Comparison of ENCODE assay signal across 19 cellular contexts in genomic region chr6:150499882-150500312, GRCh38.
DNase-seq lines count a peak whose midpoint lies in the region; FAIRE-seq and TF ChIP-seq lines count a peak whose summit lies in the region.
"Had no signal": no experiment of that assay in that cellular context is flagged by ENCODE, and none has a peak within 500 bp of the region (broad histone marks: within the 10 kb centered on the region; RNA-seq: fewer than 3 reads in every experiment).

No MANE protein-coding gene starts in this region.

- DNase-seq in HFF-Myc (ENCODE audit: extremely low read depth, low read depth) (peak; percentile 33), M059J (ENCODE audit: low read depth) (peak; percentile 41), amniotic epithelial cell (ENCODE audit: low read depth) (peak; percentile 68), mesenchymal stem cell (peak; percentile 3), RCC 7860 (ENCODE audit: low spot score) (no peak), NCI-H1417 (lab: John Stamatoyannopoulos, UW) (no peak), ACHN (no peak)
- DNase-seq in activated CD4-positive, alpha-beta memory T cell treated with anti-CD3 and anti-CD28 coated beads for 36 hours = no peak
- DNase-seq: DMS79, KG1, NCI-H1092, NCI-H146, NCI-H2081, NCI-H510A, NCI-H82, RPMI8226 had no signal

- no peak overlapping the region for H4K8ac ChIP-seq in mesenchymal stem cell (ENCODE audit: low read length)

- no peaks in the 10 kb centered on the region for H3K79me1 ChIP-seq in mesenchymal stem cell (replicated peaks; ENCODE audit: low read length, poor library complexity, severe bottlenecking)

- no peak overlapping the region for H3K4ac ChIP-seq in mesenchymal stem cell (ENCODE audit: low read depth in 1 of 2, low read length in 2 of 2)

- no peak for FAIRE-seq in RCC 7860 (lab: Jason Lieb, UNC)
- FAIRE-seq: H54 had no signal

- no peaks in the 10 kb centered on the region for H3K36me3 Mint-ChIP-seq in activated CD4-positive, alpha-beta memory T cell treated with anti-CD3 and anti-CD28 coated beads for 36 hours
- H3K36me3 Mint-ChIP-seq: CD14-positive monocyte had no signal

- no peak overlapping the region for H3K27ac Mint-ChIP-seq in activated CD4-positive, alpha-beta memory T cell treated with anti-CD3 and anti-CD28 coated beads for 36 hours
- H3K27ac Mint-ChIP-seq: CD14-positive monocyte; T-helper 1 cell treated with Interleukin-12 subunit alpha and Interleukin-12 subunit beta and Interleukin-4 antibody, amounts not matched to agents 30 μg/mL and 1 μg/mL, for 36 hours had no signal

- H2BK120ac ChIP-seq in mesenchymal stem cell (ENCODE audit: low read depth, low read length) = no peak overlapping the region

- H3K18ac ChIP-seq in mesenchymal stem cell (ENCODE audit: low read depth in 1 of 2, low read length in 2 of 2) = no peak overlapping the region

- POLR2A ChIA-PET in activated CD4-positive, alpha-beta memory T cell treated with anti-CD3 and anti-CD28 coated beads for 36 hours (lab: Charles Lee) = no interaction called here

- no peak overlapping the region for H3K9ac ChIP-seq in mesenchymal stem cell (ENCODE audit: low read length)

- CTCF ChIA-PET in activated CD4-positive, alpha-beta memory T cell treated with anti-CD3 and anti-CD28 coated beads for 36 hours (lab: Charles Lee) = no interaction called here

- H4K91ac ChIP-seq in mesenchymal stem cell (ENCODE audit: low read length) = no peak overlapping the region

- no peak overlapping the region for H3K27ac ChIP-seq in mesenchymal stem cell (ENCODE audit: low read length, poor library complexity, severe bottlenecking)

- no peak for TF ChIP-seq CTCF in HFF-Myc (IDR thresholded peaks at IDR 0.05; ENCODE audit: low read depth, low read length, missing control alignments)

- no peak overlapping the region for H2AFZ ChIP-seq in mesenchymal stem cell (ENCODE audit: low read depth, low read length)

- no peak overlapping the region for H2BK15ac ChIP-seq in mesenchymal stem cell (ENCODE audit: low read depth, poor library complexity, severe bottlenecking)

- H3K4me3 ChIP-seq in HFF-Myc (replicated peaks; ENCODE audit: low read depth, low read length) = no peak overlapping the region
- H3K4me3 ChIP-seq in mesenchymal stem cell (ENCODE audit: insufficient read depth in 1 of 2, low read depth in 1 of 2, low read length in 2 of 2) = no peak overlapping the region

- no peaks in the 10 kb centered on the region for H3K27me3 ChIP-seq in mesenchymal stem cell (ENCODE audit: control insufficient read depth in 1 of 2, insufficient read depth in 1 of 2, low read length in 2 of 2)

- H3K9me3 ChIP-seq in mesenchymal stem cell (ENCODE audit: control insufficient read depth, low read length) = no peaks in the 10 kb centered on the region

- H3K4me2 ChIP-seq in mesenchymal stem cell (ENCODE audit: low read length, poor library complexity, severe bottlenecking) = no peak overlapping the region

- H3K4me1 ChIP-seq in mesenchymal stem cell (ENCODE audit: control insufficient read depth, insufficient read depth, low read depth, low read length) = no peaks in the 10 kb centered on the region

- H3K36me3 ChIP-seq in mesenchymal stem cell (ENCODE audit: control insufficient read depth in 1 of 2, insufficient read depth in 2 of 2, low read depth in 1 of 2, low read length in 2 of 2) = no peaks in the 10 kb centered on the region

- no peak overlapping the region for H2BK12ac ChIP-seq in mesenchymal stem cell (ENCODE audit: low read length in 2 of 2)

- no peak overlapping the region for H2AK5ac ChIP-seq in mesenchymal stem cell (ENCODE audit: low read length, severe bottlenecking)

- no peaks in the 10 kb centered on the region for H3K9me3 Mint-ChIP-seq in activated CD4-positive, alpha-beta memory T cell treated with anti-CD3 and anti-CD28 coated beads for 36 hours
- H3K9me3 Mint-ChIP-seq: T-helper 1 cell treated with Interleukin-12 subunit alpha and Interleukin-12 subunit beta and Interleukin-4 antibody, amounts not matched to agents 30 μg/mL and 1 μg/mL, for 36 hours had no signal

- 67% methylated on average over 1 of the region's 3 CpGs for WGBS in mesenchymal stem cell

- no peak overlapping the region for H3K14ac ChIP-seq in mesenchymal stem cell (ENCODE audit: low read length in 2 of 2)

- no peak overlapping the region for H3K23ac ChIP-seq in mesenchymal stem cell (ENCODE audit: low read length in 2 of 2)

- intact Hi-C loops in activated CD4-positive, alpha-beta memory T cell treated with anti-CD3 and anti-CD28 coated beads for 36 hours (cut with micrococcal nuclease) = no loop called here

- H3K4me3 Mint-ChIP-seq in activated CD4-positive, alpha-beta memory T cell treated with anti-CD3 and anti-CD28 coated beads for 36 hours = no peak overlapping the region
- H3K4me3 Mint-ChIP-seq: CD14-positive monocyte; T-helper 1 cell treated with Interleukin-12 subunit alpha and Interleukin-12 subunit beta and Interleukin-4 antibody, amounts not matched to agents 30 μg/mL and 1 μg/mL, for 36 hours had no signal

- in situ Hi-C loops in ACHN (cut with HindIII; ENCODE audit: low pct_ligation_motif_present, low pct_unique_long_range_greater_than_20kb, low sequenced_read_pairs) = no loop called here

- H3K4me1 Mint-ChIP-seq in activated CD4-positive, alpha-beta memory T cell treated with anti-CD3 and anti-CD28 coated beads for 36 hours (ENCODE audit: low read depth) = no peaks in the 10 kb centered on the region
- H3K4me1 Mint-ChIP-seq: CD14-positive monocyte had no signal

- peaks cover 2% of the 10 kb centered on the region for H3K27me3 Mint-ChIP-seq in activated CD4-positive, alpha-beta memory T cell treated with anti-CD3 and anti-CD28 coated beads for 36 hours

- H2BK5ac ChIP-seq in mesenchymal stem cell (ENCODE audit: low read depth, low read length, poor library complexity, severe bottlenecking) = no peak overlapping the region

Comparison
In these comparisons a context has a peak if more than half of its experiments do, and no peak if none do; other contexts are left out.
1. DNase-seq: peak in HFF-Myc (single experiment), M059J (single experiment), amniotic epithelial cell (single experiment) and mesenchymal stem cell (single experiment); none in activated CD4-positive, alpha-beta memory T cell treated with anti-CD3 and anti-CD28 coated beads for 36 hours (single experiment), RCC 7860 (single experiment), NCI-H1417 (0 of 3) and ACHN (single experiment).